ENCODE assay signal across 14 cellular contexts in genomic region chr17:50877042-50877441, GRCh38. TPM values are rescaled to one million over a fixed set of nuclear protein-coding genes. Genes with fewer than 3 reads are reported as not detected.
"Had no signal": no experiment of that assay in that cellular context is flagged by ENCODE, and none has a peak within 500 bp of the region (broad histone marks: within the 10 kb centered on the region; RNA-seq: fewer than 3 reads in every experiment).

No MANE protein-coding gene starts in this region.

RNA-seq across cellular contexts. Expression of gene WFIKKN2, which starts 41.7 kb away (rescaled TPM):
- total RNA-seq: activated B cell treated with CpG ODN at 0.5 μM for 24 hours; activated CD4-positive, alpha-beta memory T cell treated with anti-CD3 and anti-CD28 coated beads for 36 hours; activated CD4-positive, alpha-beta memory T cell treated with anti-CD3 and anti-CD28 coated beads, Interleukin-2, amount 10 ng/mL, durations not matched to agents 7 days and 5 days; activated CD4-positive, alpha-beta T cell treated with anti-CD3 and anti-CD28 coated beads for 36 hours; activated CD4-positive, alpha-beta T cell treated with anti-CD3 and anti-CD28 coated beads, Interleukin-2, amount 10 ng/mL, durations not matched to agents 24 days and 14 days; activated CD4-positive, alpha-beta T cell treated with anti-CD3 and anti-CD28 coated beads, Interleukin-2, amount 10 ng/mL, durations not matched to agents 7 days and 5 days; activated CD8-positive, alpha-beta memory T cell treated with anti-CD3 and anti-CD28 coated beads for 36 hours; activated CD8-positive, alpha-beta memory T cell treated with anti-CD3 and anti-CD28 coated beads, Interleukin-2, amount 10 ng/mL, durations not matched to agents 7 days and 5 days; activated CD8-positive, alpha-beta T cell treated with anti-CD3 and anti-CD28 coated beads for 36 hours; activated CD8-positive, alpha-beta T cell treated with anti-CD3 and anti-CD28 coated beads, Interleukin-2, amount 10 ng/mL, durations not matched to agents 7 days and 5 days; T-cell; T-helper 1 cell treated with Interleukin-12 subunit alpha and Interleukin-12 subunit beta and Interleukin-4 antibody, amounts not matched to agents 30 ng/mL and 1 ng/mL, for 36 hours; T-helper 17 cell; T-helper 2 cell treated with Interferon-gamma antibody and Interleukin-4, amounts not matched to agents 100 ng/mL and 5 ng/mL, for 36 hours had no signal
